ENCODE assay signal across 10 cellular contexts in genomic region chr12:62468394-62468793, GRCh38. TPM values are rescaled to one million over a fixed set of nuclear protein-coding genes. Genes with fewer than 3 reads are reported as not detected.
DNase-seq lines count a peak whose midpoint lies in the region; TF ChIP-seq lines count a peak whose summit lies in the region.
"Had no signal": no experiment of that assay in that cellular context is flagged by ENCODE, and none has a peak within 500 bp of the region (broad histone marks: within the 10 kb centered on the region; RNA-seq: fewer than 3 reads in every experiment).

No MANE protein-coding gene starts in this region.

- H3K27me3 Mint-ChIP-seq in CD8-positive, alpha-beta memory T cell, result no peaks in the 10 kb centered on the region

- TF ChIP-seq CTCF in cardiac fibroblast (IDR thresholded peaks at IDR 0.05; ENCODE audit: low read depth, low read length), result no peak
- TF ChIP-seq CTCF in osteoblast (IDR thresholded peaks at IDR 0.05; ENCODE audit: extremely low read depth, low read depth, low read length), result no peak

- no peaks in the 10 kb centered on the region for H3K9me3 ChIP-seq in CD8-positive, alpha-beta memory T cell (ENCODE audit: low read length)
- H3K9me3 ChIP-seq in MG63 (peaks cover 6% of the 10 kb centered on the region; the same call in 1 of the 2 replicates), osteoblast (ENCODE audit: low read depth, low read length) (no peaks in the 10 kb centered on the region)

- H3K4me1 Mint-ChIP-seq in CD8-positive, alpha-beta memory T cell, result peaks cover 28 to 37% (median 35%) of the 10 kb centered on the region in 3 donors

- peaks cover 13% of the 10 kb centered on the region for H4K20me1 ChIP-seq in osteoblast (ENCODE audit: insufficient read depth, low read length)

- H3K9me3 Mint-ChIP-seq in CD8-positive, alpha-beta memory T cell, result peaks cover 4 to 8% (median 5%) of the 10 kb centered on the region in 5 donors

- no peak overlapping the region for H3K27ac ChIP-seq in CD8-positive, alpha-beta memory T cell (ENCODE audit: low read depth, low read length)
- H3K27ac ChIP-seq in osteoblast (ENCODE audit: low read depth, low read length), result no peak overlapping the region
- H3K27ac ChIP-seq: WERI-Rb-1 had no signal

- peak overlapping the region; percentile 94 for H3K4me2 ChIP-seq in osteoblast (ENCODE audit: insufficient read depth, low read length)

- no peaks in the 10 kb centered on the region for H3K36me3 ChIP-seq in CD8-positive, alpha-beta memory T cell (ENCODE audit: insufficient read depth, low read length)
- H3K36me3 ChIP-seq in MG63 (peaks cover 14% of the 10 kb centered on the region), osteoblast (ENCODE audit: insufficient read depth, low read length) (no peaks in the 10 kb centered on the region), H7 (replicated peaks; ENCODE audit: control insufficient read depth, insufficient read depth, low read length) (no peaks in the 10 kb centered on the region)

- H3K4me1 ChIP-seq in CD8-positive, alpha-beta memory T cell (ENCODE audit: insufficient read depth, low read length), result peaks cover 36% of the 10 kb centered on the region
- peaks cover 14% of the 10 kb centered on the region for H3K4me1 ChIP-seq in osteoblast (ENCODE audit: insufficient read depth, low read length)

- peak overlapping the region in 1 of 8 donors; percentile 94 for H3K27ac Mint-ChIP-seq in CD8-positive, alpha-beta memory T cell

- H3K36me3 Mint-ChIP-seq in CD8-positive, alpha-beta memory T cell, result peaks cover 0 to 22% (median 5%) of the 10 kb centered on the region in 3 donors

- no peak for DNase-seq in CD8-positive, alpha-beta memory T cell
- DNase-seq in MG63 (no peak), cardiac fibroblast (ENCODE audit: low read depth in 2 of 2) (no peak), osteoblast (ENCODE audit: insufficient read length, low spot score, missing footprints) (no peak), HPDE6-E6E7 (ENCODE audit: extremely low spot score) (no peak), H7 (no peak), DMS53 treated with DMSO at 0.1 percent for 48 hours (lab: John Stamatoyannopoulos, UW; ENCODE audit: unreplicated experiment) (no peak), GF-D8 (lab: John Stamatoyannopoulos, UW) (no peak)
- DNase-seq: NCI-H1694, WERI-Rb-1 had no signal

- H3K79me2 ChIP-seq in osteoblast (ENCODE audit: insufficient read depth, low read length), result peaks cover 71% of the 10 kb centered on the region

- H3K4me3 Mint-ChIP-seq in CD8-positive, alpha-beta memory T cell, result peak overlapping the region; percentile 83 to 99 (median 90)

- CTCF ChIA-PET in CD8-positive, alpha-beta memory T cell (lab: Charles Lee), result no interaction called here

- H2AFZ ChIP-seq in osteoblast (ENCODE audit: low read length), result no peak overlapping the region

- no peaks in the 10 kb centered on the region for H3K27me3 ChIP-seq in CD8-positive, alpha-beta memory T cell (ENCODE audit: insufficient read depth, low read length, poor library complexity, severe bottlenecking)
- H3K27me3 ChIP-seq in MG63 (no peaks in the 10 kb centered on the region; the same call in 1 of the 2 replicates), osteoblast (ENCODE audit: insufficient read depth, low read length) (no peaks in the 10 kb centered on the region), H7 (ENCODE audit: control insufficient read depth, insufficient read depth, low read length) (no peaks in the 10 kb centered on the region)

- POLR2A ChIA-PET in CD8-positive, alpha-beta memory T cell (lab: Charles Lee), result interaction anchor here (0.6 kb wide), 1 partner anchor 130 kb away, joined by 3 read pairs; no protein-coding TSS in a partner anchor

- H3K4me3 ChIP-seq in CD8-positive, alpha-beta memory T cell (ENCODE audit: low read length), result no peak overlapping the region
- H3K4me3 ChIP-seq in MG63 (peak overlapping the region; percentile 84), cardiac fibroblast (replicated peaks in 1 of 2; ENCODE audit: low read depth in 2 of 2, low read length in 2 of 2) (peak overlapping the region; percentile 95 to 97), osteoblast (ENCODE audit: insufficient read depth, low read length) (peak overlapping the region; percentile 99), H7 (ENCODE audit: insufficient read depth, low read depth, low read length) (no peak overlapping the region)

RNA-seq across cellular contexts. Expression of gene MON2, which starts 1.8 kb away (rescaled TPM):
- 10 to 100 TPM; 27.9 to 29.7 TPM for total RNA-seq in CD8-positive, alpha-beta memory T cell
- 15.8 TPM for polyA plus RNA-seq in CD8-positive, alpha-beta memory T cell
- 17.5 and 17.7 TPM in 2 replicates for total RNA-seq in MG63 (2014; rRNA removed; shearing (Covaris generic); ENCODE audit: low replicate concordance)
- 63.0 and 69.8 TPM in 2 replicates for total RNA-seq in osteoblast
- total RNA-seq in H7 (2014; rRNA removed; shearing (Covaris generic)), result 12.2 and 14.4 TPM in 2 replicates

Comparison
In these comparisons a context has a peak if more than half of its experiments do, and no peak if none do; other contexts are left out.
1. H3K4me3 ChIP-seq: peak in MG63 (single experiment), cardiac fibroblast (2 of 2) and osteoblast (single experiment); none in CD8-positive, alpha-beta memory T cell (single experiment) and H7 (single experiment).